Comparison of ENCODE assay signal across 8 cellular contexts in genomic region chr15:58932791-58933310, GRCh38. TPM values are rescaled to one million over a fixed set of nuclear protein-coding genes. Genes with fewer than 3 reads are reported as not detected.
DNase-seq lines count a peak whose midpoint lies in the region; ATAC-seq, FAIRE-seq and TF ChIP-seq lines count a peak whose summit lies in the region.

No MANE protein-coding gene starts in this region.

- H3K4me1 Mint-ChIP-seq in effector memory CD8-positive, alpha-beta T cell (ENCODE audit: low read depth in 2 of 2), result peaks cover 10 to 24% of the 10 kb centered on the region in 2 donors

- no peaks in the 10 kb centered on the region for H3K27me3 Mint-ChIP-seq in effector memory CD8-positive, alpha-beta T cell

- TF ChIP-seq CTCF in 22Rv1 (IDR thresholded peaks at IDR 0.05) (no peak), Panc1 (IDR thresholded peaks at IDR 0.05) (no peak), D721Med (IDR thresholded peaks at IDR 0.05; ENCODE audit: insufficient read depth, missing control alignments) (no peak)

- peak; percentile 35 for ATAC-seq in GM18498 (IDR thresholded peaks at IDR 0.05; ENCODE audit: unreplicated experiment)
- ATAC-seq in HG02981 (IDR thresholded peaks at IDR 0.05; ENCODE audit: unreplicated experiment), result peak; percentile 32
- peak; percentile 56 for ATAC-seq in Panc1
- no peak for ATAC-seq in effector memory CD8-positive, alpha-beta T cell (replicated peaks)

- H3K36me3 Mint-ChIP-seq in effector memory CD8-positive, alpha-beta T cell (ENCODE audit: insufficient read depth), result peaks cover 46% of the 10 kb centered on the region

- POLR2A ChIA-PET in Panc1 (lab: Charles Lee), result no interaction called here

- DNase-seq in Panc1 (ENCODE audit: low read depth, low spot score) (no peak), D721Med (ENCODE audit: insufficient read length, low spot score) (no peak)
- DNase-seq in effector memory CD8-positive, alpha-beta T cell, result no peak

- peak overlapping the region; percentile 94 to 98 for H3K4me3 ChIP-seq in Panc1 (ENCODE audit: low read depth in 2 of 2, low read length in 2 of 2)
- peak overlapping the region; percentile 90 for H3K4me3 ChIP-seq in mesodermal cell (ENCODE audit: extremely low read depth, insufficient read depth, low read length, poor library complexity, severe bottlenecking)
- peak overlapping the region; percentile 92 for H3K4me3 ChIP-seq in urinary bladder (ENCODE audit: low read depth, low read length)

- CTCF ChIA-PET in Panc1 (lab: Charles Lee), result no interaction called here

- peak overlapping the region; percentile 91 for H3K4me3 Mint-ChIP-seq in effector memory CD8-positive, alpha-beta T cell

- peak overlapping the region; percentile 97 to 98 for H3K27ac Mint-ChIP-seq in effector memory CD8-positive, alpha-beta T cell

- intact Hi-C loops in Panc1 (cut with micrococcal nuclease; ENCODE audit: unreplicated experiment), result loop anchor here (5.0 kb wide), 1 partner anchor 161 kb away; the partner anchor contains the start of gene MINDY2

- H3K4me1 ChIP-seq in Panc1 (ENCODE audit: control insufficient read depth, insufficient read depth, low read length), result peaks cover 15% of the 10 kb centered on the region
- H3K4me1 ChIP-seq in mesodermal cell (ENCODE audit: control insufficient read depth, insufficient read depth, low read length, poor library complexity, severe bottlenecking), result peaks cover 3% of the 10 kb centered on the region
- H3K4me1 ChIP-seq in urinary bladder (ENCODE audit: insufficient read depth), result no peaks in the 10 kb centered on the region

- no TSS peak for BruUV-seq in Panc1 (replicated peaks; lab: Mats Ljungman, UMichigan)

- in situ Hi-C loops in Panc1 (cut with HindIII; ENCODE audit: low pct_unique_long_range_greater_than_20kb, low sequenced_read_pairs), result no loop called here

- no peaks in the 10 kb centered on the region for H3K27me3 ChIP-seq in Panc1 (ENCODE audit: control insufficient read depth, insufficient read depth, low read length)

- H3K9me3 ChIP-seq in Panc1 (ENCODE audit: control insufficient read depth, insufficient read depth, low read depth, low read length), result no peaks in the 10 kb centered on the region
- H3K9me3 ChIP-seq in mesodermal cell (ENCODE audit: control insufficient read depth, low read length), result no peaks in the 10 kb centered on the region

- H3K27ac ChIP-seq in 22Rv1 (peak overlapping the region; percentile 98), Panc1 (ENCODE audit: low read length) (peak overlapping the region; percentile 99), mesodermal cell (ENCODE audit: low read depth, low read length, severe bottlenecking) (peak overlapping the region; percentile 99), urinary bladder (ENCODE audit: low read depth) (peak overlapping the region; percentile 98)

- FAIRE-seq in D721Med (lab: Jason Lieb, UNC), result no peak

- H3K36me3 ChIP-seq in Panc1 (ENCODE audit: control insufficient read depth, insufficient read depth, low read length) (peaks cover 23% of the 10 kb centered on the region), mesodermal cell (ENCODE audit: control insufficient read depth, insufficient read depth, low read length) (peaks cover 24% of the 10 kb centered on the region), urinary bladder (ENCODE audit: insufficient read depth) (no peaks in the 10 kb centered on the region)

- H3K9me3 Mint-ChIP-seq in effector memory CD8-positive, alpha-beta T cell, result no peaks in the 10 kb centered on the region

- WGBS in mesodermal cell (ENCODE audit: insufficient coverage in 2 of 2), 2 experiments, result 1% methylated on average over 18 to 31 of the region's 40 CpGs
- WGBS in urinary bladder, result under 1% methylated on average over 40 of the region's 40 CpGs

RNA-seq across cellular contexts. Expression of gene SLTM, which starts 0.6 kb away (rescaled TPM):
- total RNA-seq in Panc1 (2021; ENCODE audit: unreplicated experiment) (75.7 TPM), urinary bladder (175 TPM)
- 88.4 TPM for polyA plus RNA-seq in Panc1 (2012; ENCODE audit: insufficient read length)
- 65.9 TPM for polyA plus RNA-seq in mesodermal cell (2013, experiment 1 of 2)
- 61.1 TPM for polyA plus RNA-seq in mesodermal cell (2013, experiment 2 of 2)
- 60.0 TPM for polyA plus RNA-seq in urinary bladder

RNA-seq across cellular contexts. Expression of gene RNF111, which starts 54.6 kb away (rescaled TPM):
- 37.2 TPM for total RNA-seq in Panc1 (2021; ENCODE audit: unreplicated experiment)
- polyA plus RNA-seq in Panc1 (2012; ENCODE audit: insufficient read length), result 25.8 TPM
- 24.4 TPM for polyA plus RNA-seq in mesodermal cell (2013, experiment 1 of 2)
- 23.6 TPM for polyA plus RNA-seq in mesodermal cell (2013, experiment 2 of 2)
- total RNA-seq in urinary bladder, result 38.3 TPM
- 11.3 TPM for polyA plus RNA-seq in urinary bladder
